6 cellular contexts compared by ENCODE assay signal in the genomic region with DNA sequence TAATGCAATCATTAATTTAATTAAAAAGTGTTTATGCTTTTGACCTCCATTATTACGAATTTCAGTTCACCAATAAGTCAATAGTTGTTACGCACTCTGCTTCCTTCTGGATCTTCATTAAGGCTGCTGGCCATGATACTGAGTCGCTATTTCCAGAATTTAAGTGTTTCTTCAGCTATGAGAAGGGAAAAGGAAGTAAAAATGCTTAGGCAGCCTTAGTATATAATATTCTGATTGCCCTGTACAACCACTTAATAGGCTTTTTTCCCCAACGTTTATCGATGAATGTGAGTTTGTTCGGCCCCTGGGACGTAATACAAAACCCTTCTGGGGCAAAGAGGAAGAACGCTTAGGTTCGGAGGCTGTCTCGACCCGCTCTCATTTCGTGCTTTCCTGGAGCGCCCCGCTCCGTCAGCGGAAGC. TPM values are rescaled to one million over a fixed set of nuclear protein-coding genes. Genes with fewer than 3 reads are reported as not detected.
DNase-seq lines count a peak whose midpoint lies in the region; ATAC-seq and TF ChIP-seq lines count a peak whose summit lies in the region.

No MANE protein-coding gene starts in this region.

- ATAC-seq in activated naive CD8-positive, alpha-beta T cell treated with anti-CD3 and anti-CD28 coated beads, Interleukin-2, amount 10 ng/mL, durations not matched to agents 7 days and 5 days (ENCODE audit: low read depth), result no peak
- no peak for ATAC-seq in mucosa of descending colon

- no peak for TF ChIP-seq CTCF in mucosa of descending colon (IDR thresholded peaks at IDR 0.05)

- H3K4me3 Mint-ChIP-seq in activated naive CD8-positive, alpha-beta T cell treated with anti-CD3 and anti-CD28 coated beads, Interleukin-2, amount 10 ng/mL, durations not matched to agents 7 days and 5 days, result peak overlapping the region; percentile 95

- POLR2A ChIA-PET in activated naive CD8-positive, alpha-beta T cell treated with anti-CD3 and anti-CD28 coated beads, Interleukin-2, amount 10 ng/mL, durations not matched to agents 7 days and 5 days (lab: Charles Lee), result interaction anchor here (0.7 to 1.8 kb wide), 5 partner anchors 8 to 111 kb away, joined by 3 to 6 read pairs (median 3); no protein-coding TSS in a partner anchor

- H3K4me1 Mint-ChIP-seq in activated naive CD8-positive, alpha-beta T cell treated with anti-CD3 and anti-CD28 coated beads, Interleukin-2, amount 10 ng/mL, durations not matched to agents 7 days and 5 days, result peaks cover 47% of the 10 kb centered on the region

- intact Hi-C loops in mucosa of descending colon (cut with DNase I, micrococcal nuclease), result no loop called here

- no peaks in the 10 kb centered on the region for H3K27me3 Mint-ChIP-seq in activated naive CD8-positive, alpha-beta T cell treated with anti-CD3 and anti-CD28 coated beads, Interleukin-2, amount 10 ng/mL, durations not matched to agents 7 days and 5 days

- peaks cover 27% of the 10 kb centered on the region for H3K4me1 ChIP-seq in mucosa of descending colon (ENCODE audit: low read depth)

- H3K27ac Mint-ChIP-seq in activated naive CD8-positive, alpha-beta T cell treated with anti-CD3 and anti-CD28 coated beads, Interleukin-2, amount 10 ng/mL, durations not matched to agents 7 days and 5 days, result peak overlapping the region; percentile 99

- H3K36me3 ChIP-seq in mucosa of descending colon (ENCODE audit: low read depth), result peaks cover 7% of the 10 kb centered on the region

- DNase-seq in activated effector memory CD4-positive, alpha-beta T cell treated with anti-CD3 and anti-CD28 coated beads, Interleukin-2, amount 50 U/mL, for 16 hours, result peak; percentile 91
- no peak for DNase-seq in activated effector memory CD4-positive, alpha-beta T cell treated with Interleukin-2 at 50 U/mL for 16 hours
- DNase-seq in activated naive CD8-positive, alpha-beta T cell treated with anti-CD3 and anti-CD28 coated beads, Interleukin-2, amount 10 ng/mL, durations not matched to agents 7 days and 5 days, result no peak
- DNase-seq in mucosa of descending colon, result peak in 2 of 3 donors; percentile 85 to 90
- no peak for DNase-seq in NCI-H1092 (lab: John Stamatoyannopoulos, UW)
- DNase-seq in SKM-1 treated with dmso at 0.1 percent for 144 hours (lab: John Stamatoyannopoulos, UW; ENCODE audit: unreplicated experiment), result no peak

- H3K9me3 ChIP-seq in mucosa of descending colon, result no peaks in the 10 kb centered on the region

- peak overlapping the region; percentile 91 for H3K4me3 ChIP-seq in mucosa of descending colon

- no peaks in the 10 kb centered on the region for H3K9me3 Mint-ChIP-seq in activated naive CD8-positive, alpha-beta T cell treated with anti-CD3 and anti-CD28 coated beads, Interleukin-2, amount 10 ng/mL, durations not matched to agents 7 days and 5 days

- peaks cover 27% of the 10 kb centered on the region for H3K36me3 Mint-ChIP-seq in activated naive CD8-positive, alpha-beta T cell treated with anti-CD3 and anti-CD28 coated beads, Interleukin-2, amount 10 ng/mL, durations not matched to agents 7 days and 5 days

RNA-seq across cellular contexts. Expression of a gene that starts 0.6 kb away (rescaled TPM):
- total RNA-seq in activated naive CD8-positive, alpha-beta T cell treated with anti-CD3 and anti-CD28 coated beads, Interleukin-2, amount 10 ng/mL, durations not matched to agents 7 days and 5 days, result 10 to 100 TPM; 38.9 to 40.8 TPM
- total RNA-seq in mucosa of descending colon, result 10 to 100 TPM; 23.0 to 37.4 (median 23.7) TPM

RNA-seq across cellular contexts. Expression of a gene that starts 1.3 kb away (rescaled TPM):
- total RNA-seq in activated naive CD8-positive, alpha-beta T cell treated with anti-CD3 and anti-CD28 coated beads, Interleukin-2, amount 10 ng/mL, durations not matched to agents 7 days and 5 days, result 10 to 100 TPM; 44.4 to 47.7 TPM
- 10 to 100 TPM; 19.0 to 20.9 (median 20.2) TPM for total RNA-seq in mucosa of descending colon

RNA-seq across cellular contexts. Expression of a gene that starts 18.5 kb away (rescaled TPM):
- total RNA-seq in activated naive CD8-positive, alpha-beta T cell treated with anti-CD3 and anti-CD28 coated beads, Interleukin-2, amount 10 ng/mL, durations not matched to agents 7 days and 5 days, result not detected
- total RNA-seq in mucosa of descending colon, result not detected

RNA-seq across cellular contexts. Expression of a gene that starts 29.2 kb away (rescaled TPM):
- total RNA-seq in activated naive CD8-positive, alpha-beta T cell treated with anti-CD3 and anti-CD28 coated beads, Interleukin-2, amount 10 ng/mL, durations not matched to agents 7 days and 5 days, result not detected
- under 1 TPM in 1 of 3 donors, not detected in 2; 0.48 TPM for total RNA-seq in mucosa of descending colon

RNA-seq across cellular contexts. Expression of a gene that starts 32.5 kb away (rescaled TPM):
- 1 to 10 TPM; 3.0 to 4.2 TPM for total RNA-seq in activated naive CD8-positive, alpha-beta T cell treated with anti-CD3 and anti-CD28 coated beads, Interleukin-2, amount 10 ng/mL, durations not matched to agents 7 days and 5 days
- 1 to 10 TPM; 3.4 to 9.7 (median 7.4) TPM for total RNA-seq in mucosa of descending colon

Comparison
In these comparisons a context has a peak if more than half of its experiments do, and no peak if none do; other contexts are left out.
1. DNase-seq: peak in activated effector memory CD4-positive, alpha-beta T cell treated with anti-CD3 and anti-CD28 coated beads, Interleukin-2, amount 50 U/mL, for 16 hours (single experiment) and mucosa of descending colon (2 of 3); none in activated effector memory CD4-positive, alpha-beta T cell treated with Interleukin-2 at 50 U/mL for 16 hours (single experiment), activated naive CD8-positive, alpha-beta T cell treated with anti-CD3 and anti-CD28 coated beads, Interleukin-2, amount 10 ng/mL, durations not matched to agents 7 days and 5 days (single experiment), NCI-H1092 (single experiment) and SKM-1 treated with dmso at 0.1 percent for 144 hours (single experiment).